Comparison of ENCODE assay signal across 2 cellular contexts in the genomic region with DNA sequence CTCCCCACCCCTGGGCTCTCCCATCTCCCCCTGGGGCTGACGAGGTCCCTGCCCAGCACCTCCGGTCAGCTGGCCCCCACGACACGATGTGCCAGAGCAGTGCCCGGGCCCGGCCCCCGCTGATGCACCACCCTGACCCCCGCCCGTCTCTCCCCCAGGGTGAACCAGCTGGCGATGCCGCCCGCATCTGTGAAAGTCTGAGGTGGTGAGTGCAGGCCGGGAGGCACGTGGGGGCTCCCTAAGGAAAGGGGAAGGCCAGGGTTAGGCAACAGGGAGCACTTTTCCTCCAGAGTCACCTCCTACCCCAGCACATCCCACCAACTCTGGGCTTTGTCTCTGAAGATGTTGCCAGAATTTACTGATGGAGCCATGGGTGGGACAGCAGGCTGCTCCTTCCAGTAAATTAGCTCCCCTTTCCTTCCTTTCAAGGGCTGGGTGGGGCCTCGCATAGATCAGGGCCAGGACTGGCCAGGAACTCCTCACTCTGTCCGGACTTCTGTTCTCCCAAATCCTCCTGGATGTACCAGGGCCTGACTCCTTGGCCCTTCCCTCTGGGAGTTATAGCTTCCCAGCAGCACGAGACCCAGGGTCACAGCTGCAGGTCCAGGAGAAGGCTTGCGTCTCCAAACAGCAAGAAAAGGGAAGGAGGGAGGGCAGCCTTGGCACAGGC.
TF ChIP-seq lines count a peak whose summit lies in the region.

No MANE protein-coding gene starts in this region.

TF ChIP-seq in H1, 55 proteins besides CTCF, POLR2A, EP300 and RAD21:
- TF ChIP-seq, protein P1, sequence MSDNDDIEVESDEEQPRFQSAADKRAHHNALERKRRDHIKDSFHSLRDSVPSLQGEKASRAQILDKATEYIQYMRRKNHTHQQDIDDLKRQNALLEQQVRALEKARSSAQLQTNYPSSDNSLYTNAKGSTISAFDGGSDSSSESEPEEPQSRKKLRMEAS (IDR thresholded peaks at IDR 0.05) = 0 out of 2 replicates have a peak, but pooled peaks have one; percentile 24
- TF ChIP-seq POLR2AphosphoS5 (IDR thresholded peaks at IDR 0.05; ENCODE audit: low read depth, low read length) (peak; percentile 42; the same call in 1 of the 2 replicates), KDM5A (IDR thresholded peaks at IDR 0.05; ENCODE audit: low read length) (no peak)
TF ChIP-seq in H1: peak in this region for 2.

TF ChIP-seq in GM12891, 5 proteins besides CTCF, POLR2A, EP300 and RAD21:
- TF ChIP-seq TAF1 (IDR thresholded peaks at IDR 0.05; ENCODE audit: low read depth, low read length) = no peak
- TF ChIP-seq POU2F2 (IDR thresholded peaks at IDR 0.05; ENCODE audit: low read depth, low read length) = no peak
- TF ChIP-seq PAX5 (IDR thresholded peaks at IDR 0.05; ENCODE audit: insufficient read depth, low read length, severe bottlenecking) = no peak
- no peak for TF ChIP-seq POLR2AphosphoS5 (IDR thresholded peaks at IDR 0.05; ENCODE audit: low read depth, low read length)
- TF ChIP-seq SPI1 (IDR thresholded peaks at IDR 0.05; ENCODE audit: low read depth, low read length) = no peak
